In the genomic region with DNA sequence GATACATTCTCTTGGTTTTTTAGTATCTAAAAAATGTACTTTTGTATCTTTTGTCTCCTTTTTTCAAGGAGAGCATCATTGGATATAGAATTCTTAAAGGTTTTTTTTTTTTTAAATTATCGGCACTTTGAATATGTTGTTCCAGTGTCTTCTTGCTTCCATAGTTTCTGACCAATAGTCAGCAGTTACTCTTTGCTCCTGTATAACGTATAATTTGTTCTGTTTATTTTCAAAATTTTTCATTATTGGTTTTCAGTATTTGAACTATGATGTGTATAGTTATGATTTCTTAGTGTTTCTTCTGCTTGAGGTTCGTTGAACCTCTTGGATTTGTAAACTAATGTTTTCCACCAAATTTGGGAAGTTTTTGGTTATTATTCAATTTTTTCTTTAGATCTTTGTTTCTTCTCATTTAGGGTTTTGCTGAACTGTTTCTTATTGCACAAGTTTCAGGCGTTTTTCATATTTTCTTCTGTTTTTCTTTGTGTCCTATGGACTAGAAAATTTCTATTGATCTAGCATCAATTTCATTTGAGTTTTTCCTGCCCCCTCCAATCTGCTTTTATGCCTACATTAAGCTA, we compare ENCODE assay signal across 12 cellular contexts.
DNase-seq lines count a peak whose midpoint lies in the region; ATAC-seq and TF ChIP-seq lines count a peak whose summit lies in the region.
"Had no signal": no experiment of that assay in that cellular context is flagged by ENCODE, and none has a peak within 500 bp of the region (broad histone marks: within the 10 kb centered on the region; RNA-seq: fewer than 3 reads in every experiment).

No MANE protein-coding gene starts in this region.

- no peak overlapping the region for H3K27ac Mint-ChIP-seq in activated CD8-positive, alpha-beta T cell treated with anti-CD3 and anti-CD28 coated beads for 36 hours
- H3K27ac Mint-ChIP-seq: nephron progenitor cell had no signal

- no TSS peak for BruUV-seq in mammary epithelial cell (replicated peaks; lab: Mats Ljungman, UMichigan)

- peaks cover 33% of the 10 kb centered on the region for H3K9me3 Mint-ChIP-seq in activated CD8-positive, alpha-beta T cell treated with anti-CD3 and anti-CD28 coated beads for 36 hours

- no peak overlapping the region for H3K27ac ChIP-seq in mammary epithelial cell (ENCODE audit: insufficient read depth, low read depth, low read length)
- H3K27ac ChIP-seq in aorta (ENCODE audit: low read depth in 1 of 2, low read length in 2 of 2): no peak overlapping the region
- H3K27ac ChIP-seq: brain microvascular endothelial cell had no signal

- H2AFZ ChIP-seq in mammary epithelial cell (ENCODE audit: low read depth, low read length): no peak overlapping the region

- H3K79me2 ChIP-seq in mammary epithelial cell (ENCODE audit: insufficient read depth, low read length): peaks cover 2% of the 10 kb centered on the region

- H3K4me1 Mint-ChIP-seq in activated CD8-positive, alpha-beta T cell treated with anti-CD3 and anti-CD28 coated beads for 36 hours (ENCODE audit: low read depth): peaks cover 22% of the 10 kb centered on the region
- H3K4me1 Mint-ChIP-seq: nephron progenitor cell had no signal

- no peak overlapping the region for H3K4me3 ChIP-seq in NB4 (ENCODE audit: low read depth, low read length)
- no peak overlapping the region for H3K4me3 ChIP-seq in mammary epithelial cell (replicated peaks in 1 of 3; ENCODE audit: insufficient read depth in 1 of 3, low read depth in 2 of 3, low read length in 3 of 3)
- H3K4me3 ChIP-seq in aorta (ENCODE audit: low read length in 2 of 2): no peak overlapping the region

- H3K9ac ChIP-seq in mammary epithelial cell (ENCODE audit: insufficient read depth, low read length): no peak overlapping the region

- DNase-seq in NCI-H1694 treated with DMSO at 0.1 percent for 48 hours (lab: John Stamatoyannopoulos, UW): peak; percentile 28
- DNase-seq in NCI-H1694 (lab: John Stamatoyannopoulos, UW): no peak
- DNase-seq in NB4 (ENCODE audit: low read depth): peak; percentile 22
- peak; percentile 6 for DNase-seq in mammary epithelial cell
- DNase-seq in myocyte (ENCODE audit: low read depth): peak; percentile 35
- DNase-seq in activated CD8-positive, alpha-beta T cell treated with anti-CD3 and anti-CD28 coated beads for 36 hours: no peak
- DNase-seq in stimulated activated CD4-positive, alpha-beta T cell treated with anti-CD3 and anti-CD28 coated beads, Interleukin-2, amount 100 ng/mL, for 24 hours: no peak
- no peak for DNase-seq in aorta
- DNase-seq: brain microvascular endothelial cell; KG1; nephron progenitor cell; stimulated activated CD4-positive, alpha-beta T cell treated with anti-CD3 and anti-CD28 coated beads, Interleukin-4, amount 100 ng/mL, for 4 hours had no signal

- intact Hi-C loops in mammary epithelial cell (cut with micrococcal nuclease) (no loop called here), aorta (cut with DNase I) (no loop called here)
- intact Hi-C loops in activated CD8-positive, alpha-beta T cell treated with anti-CD3 and anti-CD28 coated beads for 36 hours (cut with micrococcal nuclease): no loop called here

- H3K4me1 ChIP-seq in mammary epithelial cell (ENCODE audit: insufficient read depth, low read length) (no peaks in the 10 kb centered on the region), aorta (ENCODE audit: control insufficient read depth in 1 of 2, insufficient read depth in 2 of 2, low read length in 2 of 2) (no peaks in the 10 kb centered on the region)

- H3K9me3 ChIP-seq in mammary epithelial cell (replicated peaks; ENCODE audit: insufficient read depth, low read length) (peaks cover 17% of the 10 kb centered on the region), aorta (ENCODE audit: control insufficient read depth, low read length) (no peaks in the 10 kb centered on the region)

- no peak for TF ChIP-seq CTCF in NB4 (IDR thresholded peaks at IDR 0.05; ENCODE audit: low read depth, low read length)
- no peak for TF ChIP-seq CTCF in mammary epithelial cell (conservative IDR thresholded peaks at IDR 0.05 in 1 of 2, IDR thresholded peaks at IDR 0.05 in 1 of 2; ENCODE audit: extremely low read depth in 1 of 2, insufficient read depth in 1 of 2, low read depth in 1 of 2, low read length in 2 of 2)
- TF ChIP-seq CTCF in activated CD8-positive, alpha-beta T cell treated with anti-CD3 and anti-CD28 coated beads for 36 hours (IDR thresholded peaks at IDR 0.05): no peak

- CTCF ChIA-PET in mammary epithelial cell (lab: Charles Lee; ENCODE audit: low non-redundant PET): interaction anchor here (0.7 kb wide), 2 partner anchors 19 to 400 kb away, joined by 3 to 9 read pairs; no protein-coding TSS in a partner anchor
- CTCF ChIA-PET in activated CD8-positive, alpha-beta T cell treated with anti-CD3 and anti-CD28 coated beads for 36 hours (lab: Charles Lee): interaction anchor here (2.0 kb wide), 1 partner anchor 20 kb away, joined by 7 read pairs; no protein-coding TSS in a partner anchor

- no peaks in the 10 kb centered on the region for H4K20me1 ChIP-seq in mammary epithelial cell (ENCODE audit: insufficient read depth, low read length)

- POLR2A ChIA-PET in activated CD8-positive, alpha-beta T cell treated with anti-CD3 and anti-CD28 coated beads for 36 hours (lab: Charles Lee): interaction anchor here (0.7 kb wide), 1 partner anchor 253 kb away, joined by 3 read pairs; no protein-coding TSS in a partner anchor

- dilution Hi-C loops in mammary epithelial cell (cut with HindIII; ENCODE audit: low sequenced_read_pairs): no loop called here

- no peak overlapping the region for H3K4me3 Mint-ChIP-seq in activated CD8-positive, alpha-beta T cell treated with anti-CD3 and anti-CD28 coated beads for 36 hours
- H3K4me3 Mint-ChIP-seq: nephron progenitor cell had no signal

- H3K27me3 ChIP-seq in mammary epithelial cell (ENCODE audit: insufficient read depth, low read length) (no peaks in the 10 kb centered on the region), aorta (ENCODE audit: control insufficient read depth in 1 of 2, insufficient read depth in 2 of 2, low read length in 1 of 2) (no peaks in the 10 kb centered on the region)
- H3K27me3 ChIP-seq: brain microvascular endothelial cell had no signal

- 67% methylated on average over 4 of the region's 4 CpGs for WGBS in mammary epithelial cell (ENCODE audit: low coverage, missing lambda C conversion rate)
- 85 to 92% methylated on average over 4 of the region's 4 CpGs for WGBS in aorta, 2 donors

- no peak overlapping the region for H3K4me2 ChIP-seq in mammary epithelial cell (ENCODE audit: insufficient read depth, low read depth, low read length)

- peaks cover 79% of the 10 kb centered on the region for H3K36me3 Mint-ChIP-seq in activated CD8-positive, alpha-beta T cell treated with anti-CD3 and anti-CD28 coated beads for 36 hours (ENCODE audit: low read depth)

- in situ Hi-C loops in mammary epithelial cell (cut with MboI; ENCODE audit: low sequenced_read_pairs in 2 of 2): no loop called here

- no peak for TF ChIP-seq POLR2A in NB4 (IDR thresholded peaks at IDR 0.05; ENCODE audit: extremely low read depth, insufficient read length)

- H3K36me3 ChIP-seq in mammary epithelial cell (ENCODE audit: insufficient read depth, low read length) (peaks cover 10% of the 10 kb centered on the region), aorta (ENCODE audit: control insufficient read depth in 1 of 2, insufficient read depth in 2 of 2, low read length in 1 of 2) (peaks cover 2 to 3% of the 10 kb centered on the region in 2 donors)

- ATAC-seq in activated CD8-positive, alpha-beta T cell treated with anti-CD3 and anti-CD28 coated beads for 36 hours: no peak
- no peak for ATAC-seq in aorta (ENCODE audit: low FRiP score)

- no peaks in the 10 kb centered on the region for H3K27me3 Mint-ChIP-seq in activated CD8-positive, alpha-beta T cell treated with anti-CD3 and anti-CD28 coated beads for 36 hours

Comparison
In these comparisons a context has a peak if more than half of its experiments do, and no peak if none do; other contexts are left out.
1. DNase-seq: peak in NCI-H1694 treated with DMSO at 0.1 percent for 48 hours (single experiment), NB4 (single experiment), mammary epithelial cell (single experiment) and myocyte (single experiment); none in NCI-H1694 (single experiment), activated CD8-positive, alpha-beta T cell treated with anti-CD3 and anti-CD28 coated beads for 36 hours (single experiment), stimulated activated CD4-positive, alpha-beta T cell treated with anti-CD3 and anti-CD28 coated beads, Interleukin-2, amount 100 ng/mL, for 24 hours (0 of 2) and aorta (0 of 2).